In genomic region chr16:54585094-54585493, GRCh38 we compare ENCODE assay signal across 23 cellular contexts.
DNase-seq lines count a peak whose midpoint lies in the region; ATAC-seq and TF ChIP-seq lines count a peak whose summit lies in the region.
"Had no signal": no experiment of that assay in that cellular context is flagged by ENCODE, and none has a peak within 500 bp of the region (broad histone marks: within the 10 kb centered on the region; RNA-seq: fewer than 3 reads in every experiment).

No MANE protein-coding gene starts in this region.

- H2BK5ac ChIP-seq in H9 (ENCODE audit: insufficient read length, low read length) (no peak overlapping the region), neuronal stem cell (ENCODE audit: low read length) (no peak overlapping the region)

- H3K4me2 ChIP-seq in H9 (ENCODE audit: insufficient read depth, insufficient read length, low read length) (no peak overlapping the region), neuronal stem cell (ENCODE audit: insufficient read depth, low read length, poor library complexity, severe bottlenecking) (no peak overlapping the region)
- H3K4me2 ChIP-seq: SK-N-SH had no signal

- WGBS in H9 (ENCODE audit: extremely low coverage, insufficient read length, low lambda C conversion rate): no CpG with 5 or more reads among the region's 9 CpGs
- WGBS in neuronal stem cell (ENCODE audit: extremely low coverage in 2 of 2, insufficient read length in 2 of 2, insufficient replicate concordance in 1 of 2), 2 donors: no CpG with 5 or more reads among the region's 9 CpGs
- 85 to 89% methylated on average over 9 of the region's 9 CpGs for WGBS in lower leg skin, 2 donors

- no peak overlapping the region for H3K56ac ChIP-seq in H9 (ENCODE audit: insufficient read length, low read depth, low read length)

- H3K27me3 ChIP-seq in H9 (ENCODE audit: insufficient read depth, low read length) (no peaks in the 10 kb centered on the region), iPS-18a (ENCODE audit: control insufficient read depth, insufficient read depth, low read length) (peaks cover 13% of the 10 kb centered on the region), neuronal stem cell (ENCODE audit: control insufficient read depth in 3 of 3, insufficient read depth in 3 of 3, low read depth in 1 of 3, low read length in 3 of 3) (peaks cover 0 to 74% (median 10%) of the 10 kb centered on the region in 3 experiments)

- H3K4me3 ChIP-seq in iPS-18a (ENCODE audit: low read length) (no peak overlapping the region), neuronal stem cell (ENCODE audit: low read length in 2 of 2) (no peak overlapping the region), lower leg skin (ENCODE audit: low read depth, poor library complexity, severe bottlenecking) (no peak overlapping the region)
- H3K4me3 ChIP-seq: GM23248 had no signal

- H3K79me2 ChIP-seq in H9 (ENCODE audit: insufficient read depth, low read length): no peaks in the 10 kb centered on the region

- intact Hi-C loops in lower leg skin (cut with DNase I; ENCODE audit: low total_unique reads): no loop called here
- intact Hi-C loops in left cardiac atrium (cut with DNase I): no loop called here

- H3K36me3 Mint-ChIP-seq in H9 (ENCODE audit: insufficient read depth in 1 of 3, low read depth in 3 of 3) (no peaks in the 10 kb centered on the region; a peak in 1 of 7 replicates), brain (no peaks in the 10 kb centered on the region)
- H3K36me3 Mint-ChIP-seq: CD8-positive, alpha-beta memory T cell had no signal

- no peak overlapping the region for H3K9ac ChIP-seq in H9 (ENCODE audit: extremely low read depth, insufficient read length, low read length)
- H3K9ac ChIP-seq in iPS-18a (ENCODE audit: low read length): peak overlapping the region; percentile 27
- no peak overlapping the region for H3K9ac ChIP-seq in neuronal stem cell (ENCODE audit: low read depth, low read length, poor library complexity)
- H3K9ac ChIP-seq: GM23248, SK-N-SH had no signal

- H4K91ac ChIP-seq in H9 (ENCODE audit: insufficient read length, low read depth, low read length): no peak overlapping the region
- no peak overlapping the region for H4K91ac ChIP-seq in neuronal stem cell (ENCODE audit: low read depth, low read length, poor library complexity)

- H3K27ac ChIP-seq in H9 (ENCODE audit: insufficient read length, low read depth, low read length): no peak overlapping the region
- H3K27ac ChIP-seq in iPS-18a (ENCODE audit: low read length): peak overlapping the region; percentile 16
- no peak overlapping the region for H3K27ac ChIP-seq in neuronal stem cell (replicated peaks; ENCODE audit: low read length)
- H3K27ac ChIP-seq: GM23248, RWPE1 had no signal

- no peak for TF ChIP-seq POLR2A in lower leg skin (IDR thresholded peaks at IDR 0.05)

- no peak overlapping the region for H3K4ac ChIP-seq in H9 (ENCODE audit: low read depth, low read length)
- no peak overlapping the region for H3K4ac ChIP-seq in neuronal stem cell (ENCODE audit: low read length)

- no peak overlapping the region for H2BK120ac ChIP-seq in H9 (ENCODE audit: low read depth, low read length, poor library complexity, severe bottlenecking)
- H2BK120ac ChIP-seq in neuronal stem cell (ENCODE audit: low read depth, low read length): no peak overlapping the region

- no peaks in the 10 kb centered on the region for H3K23me2 ChIP-seq in H9 (ENCODE audit: insufficient read length, low read depth, low read length, poor library complexity, severe bottlenecking)

- H2AK5ac ChIP-seq in H9 (ENCODE audit: insufficient read length, low read length) (no peak overlapping the region), neuronal stem cell (ENCODE audit: low read depth, low read length) (no peak overlapping the region)

- no peak overlapping the region for H3K23ac ChIP-seq in H9 (ENCODE audit: insufficient read length, low read depth, low read length)
- H3K23ac ChIP-seq in neuronal stem cell (ENCODE audit: low read depth, low read length, poor library complexity): no peak overlapping the region

- H4K8ac ChIP-seq in H9 (replicated peaks; ENCODE audit: insufficient read length, low read depth, low read length): no peak overlapping the region
- H4K8ac ChIP-seq in neuronal stem cell (ENCODE audit: low read depth, low read length): no peak overlapping the region

- no peaks in the 10 kb centered on the region for H3K79me1 ChIP-seq in H9 (ENCODE audit: insufficient read depth, low read depth, low read length, poor library complexity, severe bottlenecking)
- H3K79me1 ChIP-seq in neuronal stem cell (ENCODE audit: low read depth, low read length): no peaks in the 10 kb centered on the region

- no peak for DNase-seq in H9
- DNase-seq in neuronal stem cell (ENCODE audit: low spot score): no peak
- no peak for DNase-seq in activated CD8-positive, alpha-beta memory T cell treated with anti-CD3 and anti-CD28 coated beads, Interleukin-2, amount 50 U/mL, for 48 hours
- no peak for DNase-seq in lower leg skin (ENCODE audit: low spot score in 2 of 2)
- DNase-seq in left cardiac atrium: no peak
- DNase-seq: AML-193; C1 segment of cervical spinal cord; Calu3; CD8-positive, alpha-beta memory T cell; DMS153; GM23248; KBM-7; NCI-H1092; NCI-H1436; NCI-H187 treated with DMSO at 0.1 percent for 48 hours; NCI-H2107; NCI-H69; SIG-M5; SK-N-SH had no signal

- H2BK15ac ChIP-seq in H9 (ENCODE audit: low read depth, low read length) (no peak overlapping the region), neuronal stem cell (ENCODE audit: low read length) (no peak overlapping the region)

- H3K4me3 Mint-ChIP-seq in H9 (peak overlapping the region in 1 of 2 experiments; percentile 40; a peak in 2 of 5 replicates), brain (peak overlapping the region in 3 of 5 experiments; percentile 25 to 66 (median 63))
- H3K4me3 Mint-ChIP-seq: CD8-positive, alpha-beta memory T cell had no signal

- H2BK12ac ChIP-seq in H9 (ENCODE audit: insufficient read length, low read depth, low read length) (no peak overlapping the region), neuronal stem cell (ENCODE audit: low read length) (no peak overlapping the region)

- H4K20me1 ChIP-seq in H9 (ENCODE audit: control insufficient read depth, insufficient read depth, insufficient read length): no peaks in the 10 kb centered on the region

- H3K4me1 ChIP-seq in H9 (ENCODE audit: insufficient read depth, low read length) (peaks cover 4% of the 10 kb centered on the region), iPS-18a (ENCODE audit: control insufficient read depth, low read depth, low read length) (peaks cover 26% of the 10 kb centered on the region), neuronal stem cell (ENCODE audit: control insufficient read depth in 2 of 2, insufficient read depth in 1 of 2, low read depth in 1 of 2, low read length in 2 of 2) (peaks cover 11 to 23% of the 10 kb centered on the region in 2 donors)

- H3K18ac ChIP-seq in H9 (ENCODE audit: insufficient read length, low read depth, low read length) (no peak overlapping the region), neuronal stem cell (ENCODE audit: low read length) (no peak overlapping the region)

- H3K27me3 Mint-ChIP-seq in H9 (ENCODE audit: low read depth) (peaks cover 15% of the 10 kb centered on the region), brain (peaks cover 91% of the 10 kb centered on the region)
- H3K27me3 Mint-ChIP-seq: CD8-positive, alpha-beta memory T cell had no signal

- no peak overlapping the region for H4K5ac ChIP-seq in H9 (ENCODE audit: insufficient read length, low read depth, low read length)

- H3K27ac Mint-ChIP-seq in H9: peak overlapping the region; percentile 41 to 93 (median 76); a peak in 6 of 7 replicates
- H3K27ac Mint-ChIP-seq in brain: peak overlapping the region in 3 of 5 experiments; percentile 1 to 86 (median 80)
- H3K27ac Mint-ChIP-seq: CD8-positive, alpha-beta memory T cell had no signal

- no peaks in the 10 kb centered on the region for H3K9me3 ChIP-seq in H9 (ENCODE audit: control insufficient read depth, low read depth, low read length)
- no peaks in the 10 kb centered on the region for H3K9me3 ChIP-seq in iPS-18a (ENCODE audit: control insufficient read depth, low read depth, low read length)
- H3K9me3 ChIP-seq in neuronal stem cell (replicated peaks in 1 of 2; ENCODE audit: control insufficient read depth in 2 of 2, insufficient read depth in 1 of 2, low read depth in 1 of 2, low read length in 2 of 2): peaks cover 2 to 5% of the 10 kb centered on the region in 2 donors
- H3K9me3 ChIP-seq: SK-N-SH had no signal

- H3K4me1 Mint-ChIP-seq in H9 (peaks cover 61 to 66% of the 10 kb centered on the region in 2 experiments), brain (peaks cover 54% of the 10 kb centered on the region)
- H3K4me1 Mint-ChIP-seq: CD8-positive, alpha-beta memory T cell had no signal

- no peaks in the 10 kb centered on the region; a peak in 2 of 5 replicates for H3K9me3 Mint-ChIP-seq in H9
- peaks cover 0 to 9% (median 0%) of the 10 kb centered on the region in 5 experiments for H3K9me3 Mint-ChIP-seq in brain

- H3K36me3 ChIP-seq in iPS-18a (ENCODE audit: control insufficient read depth, low read depth, low read length): no peaks in the 10 kb centered on the region
- no peaks in the 10 kb centered on the region for H3K36me3 ChIP-seq in neuronal stem cell (replicated peaks in 1 of 2; ENCODE audit: control insufficient read depth in 2 of 2, insufficient read depth in 2 of 2, low read length in 2 of 2)

- no peak overlapping the region for H3T11ph ChIP-seq in H9 (ENCODE audit: low read length)

- TF ChIP-seq CTCF in H9 (conservative IDR thresholded peaks at IDR 0.05): no peak
- no peak for TF ChIP-seq CTCF in brain (conservative IDR thresholded peaks at IDR 0.05)
- no peak for TF ChIP-seq CTCF in lower leg skin (IDR thresholded peaks at IDR 0.05)

- no peak overlapping the region for H2BK20ac ChIP-seq in H9 (ENCODE audit: low read depth, low read length, poor library complexity, severe bottlenecking)

- H3K14ac ChIP-seq in H9 (ENCODE audit: insufficient read depth, low read length) (no peak overlapping the region), neuronal stem cell (ENCODE audit: low read length) (no peak overlapping the region)

- H2AFZ ChIP-seq in H9 (ENCODE audit: low read length): peak overlapping the region; percentile 68
- peak overlapping the region; percentile 84 for H2AFZ ChIP-seq in neuronal stem cell (ENCODE audit: low read length)
- H2AFZ ChIP-seq: GM23248 had no signal

- ATAC-seq in GM21526 (IDR thresholded peaks at IDR 0.05; ENCODE audit: low FRiP score, unreplicated experiment) (no peak), left cardiac atrium (no peak)
